ENCODE assay signal across 2 cellular contexts in the genomic region with DNA sequence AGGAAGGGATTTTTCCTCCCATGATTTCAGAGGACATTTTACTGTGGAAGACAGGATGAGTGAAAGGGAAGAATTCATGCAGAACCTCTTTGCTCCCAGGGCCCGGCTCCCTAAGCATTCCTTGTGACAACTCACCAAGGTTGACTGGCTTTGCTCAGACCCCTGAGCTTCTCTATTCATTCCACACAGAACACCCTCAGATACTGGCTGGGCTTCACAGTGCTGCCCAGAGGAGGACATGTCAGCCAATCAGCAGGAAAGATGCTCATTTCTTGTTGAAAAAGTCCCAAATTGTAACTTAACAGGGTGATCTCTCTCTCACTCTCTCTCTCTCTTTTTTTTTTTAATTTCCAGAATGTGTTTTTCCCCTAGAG.
TF ChIP-seq lines count a peak whose summit lies in the region.

No MANE protein-coding gene starts in this region.

TF ChIP-seq in HepG2, 621 proteins besides CTCF, POLR2A, EP300 and RAD21 (continued from another document):
- no peak for TF ChIP-seq NCOA2 (CRISPR knock-in tag; IDR thresholded peaks at IDR 0.05)
- TF ChIP-seq NFE2L1 (CRISPR knock-in tag; IDR thresholded peaks at IDR 0.05; ENCODE audit: borderline replicate concordance) = no peak
- TF ChIP-seq, protein P1, sequence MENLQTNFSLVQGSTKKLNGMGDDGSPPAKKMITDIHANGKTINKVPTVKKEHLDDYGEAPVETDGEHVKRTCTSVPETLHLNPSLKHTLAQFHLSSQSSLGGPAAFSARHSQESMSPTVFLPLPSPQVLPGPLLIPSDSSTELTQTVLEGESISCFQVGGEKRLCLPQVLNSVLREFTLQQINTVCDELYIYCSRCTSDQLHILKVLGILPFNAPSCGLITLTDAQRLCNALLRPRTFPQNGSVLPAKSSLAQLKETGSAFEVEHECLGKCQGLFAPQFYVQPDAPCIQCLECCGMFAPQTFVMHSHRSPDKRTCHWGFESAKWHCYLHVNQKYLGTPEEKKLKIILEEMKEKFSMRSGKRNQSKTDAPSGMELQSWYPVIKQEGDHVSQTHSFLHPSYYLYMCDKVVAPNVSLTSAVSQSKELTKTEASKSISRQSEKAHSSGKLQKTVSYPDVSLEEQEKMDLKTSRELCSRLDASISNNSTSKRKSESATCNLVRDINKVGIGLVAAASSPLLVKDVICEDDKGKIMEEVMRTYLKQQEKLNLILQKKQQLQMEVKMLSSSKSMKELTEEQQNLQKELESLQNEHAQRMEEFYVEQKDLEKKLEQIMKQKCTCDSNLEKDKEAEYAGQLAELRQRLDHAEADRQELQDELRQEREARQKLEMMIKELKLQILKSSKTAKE (CRISPR knock-in tag; IDR thresholded peaks at IDR 0.05; ENCODE audit: borderline replicate concordance) = no peak
- no peak for TF ChIP-seq STAT5B (CRISPR knock-in tag; IDR thresholded peaks at IDR 0.05)
- TF ChIP-seq, protein P2, sequence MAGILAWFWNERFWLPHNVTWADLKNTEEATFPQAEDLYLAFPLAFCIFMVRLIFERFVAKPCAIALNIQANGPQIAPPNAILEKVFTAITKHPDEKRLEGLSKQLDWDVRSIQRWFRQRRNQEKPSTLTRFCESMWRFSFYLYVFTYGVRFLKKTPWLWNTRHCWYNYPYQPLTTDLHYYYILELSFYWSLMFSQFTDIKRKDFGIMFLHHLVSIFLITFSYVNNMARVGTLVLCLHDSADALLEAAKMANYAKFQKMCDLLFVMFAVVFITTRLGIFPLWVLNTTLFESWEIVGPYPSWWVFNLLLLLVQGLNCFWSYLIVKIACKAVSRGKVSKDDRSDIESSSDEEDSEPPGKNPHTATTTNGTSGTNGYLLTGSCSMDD (CRISPR knock-in tag; IDR thresholded peaks at IDR 0.05) = no peak
- no peak for TF ChIP-seq FOXA3 (CRISPR knock-in tag; IDR thresholded peaks at IDR 0.05)
- no peak for TF ChIP-seq SIN3A (IDR thresholded peaks at IDR 0.05; ENCODE audit: borderline replicate concordance, low read depth, low read length)
- no peak for TF ChIP-seq KDM5B (CRISPR knock-in tag; IDR thresholded peaks at IDR 0.05; ENCODE audit: borderline replicate concordance)
- TF ChIP-seq JUNB (CRISPR knock-in tag; IDR thresholded peaks at IDR 0.05; ENCODE audit: borderline replicate concordance) = no peak
- TF ChIP-seq ZNF430 (CRISPR knock-in tag; IDR thresholded peaks at IDR 0.05) = no peak
- TF ChIP-seq, protein P3, sequence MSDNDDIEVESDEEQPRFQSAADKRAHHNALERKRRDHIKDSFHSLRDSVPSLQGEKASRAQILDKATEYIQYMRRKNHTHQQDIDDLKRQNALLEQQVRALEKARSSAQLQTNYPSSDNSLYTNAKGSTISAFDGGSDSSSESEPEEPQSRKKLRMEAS (IDR thresholded peaks at IDR 0.05) = no peak
- no peak for TF ChIP-seq ZNF230 (CRISPR knock-in tag; IDR thresholded peaks at IDR 0.05)
- TF ChIP-seq, protein P4, sequence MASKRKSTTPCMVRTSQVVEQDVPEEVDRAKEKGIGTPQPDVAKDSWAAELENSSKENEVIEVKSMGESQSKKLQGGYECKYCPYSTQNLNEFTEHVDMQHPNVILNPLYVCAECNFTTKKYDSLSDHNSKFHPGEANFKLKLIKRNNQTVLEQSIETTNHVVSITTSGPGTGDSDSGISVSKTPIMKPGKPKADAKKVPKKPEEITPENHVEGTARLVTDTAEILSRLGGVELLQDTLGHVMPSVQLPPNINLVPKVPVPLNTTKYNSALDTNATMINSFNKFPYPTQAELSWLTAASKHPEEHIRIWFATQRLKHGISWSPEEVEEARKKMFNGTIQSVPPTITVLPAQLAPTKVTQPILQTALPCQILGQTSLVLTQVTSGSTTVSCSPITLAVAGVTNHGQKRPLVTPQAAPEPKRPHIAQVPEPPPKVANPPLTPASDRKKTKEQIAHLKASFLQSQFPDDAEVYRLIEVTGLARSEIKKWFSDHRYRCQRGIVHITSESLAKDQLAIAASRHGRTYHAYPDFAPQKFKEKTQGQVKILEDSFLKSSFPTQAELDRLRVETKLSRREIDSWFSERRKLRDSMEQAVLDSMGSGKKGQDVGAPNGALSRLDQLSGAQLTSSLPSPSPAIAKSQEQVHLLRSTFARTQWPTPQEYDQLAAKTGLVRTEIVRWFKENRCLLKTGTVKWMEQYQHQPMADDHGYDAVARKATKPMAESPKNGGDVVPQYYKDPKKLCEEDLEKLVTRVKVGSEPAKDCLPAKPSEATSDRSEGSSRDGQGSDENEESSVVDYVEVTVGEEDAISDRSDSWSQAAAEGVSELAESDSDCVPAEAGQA (IDR thresholded peaks at IDR 0.05; ENCODE audit: low read depth) = no peak
- TF ChIP-seq, protein P4 (CRISPR knock-in tag; IDR thresholded peaks at IDR 0.05; ENCODE audit: borderline replicate concordance) = no peak
TF ChIP-seq in HepG2: peak in this region for 0.

TF ChIP-seq in GM12891, 5 proteins besides CTCF, POLR2A, EP300 and RAD21 (continued from another document):
- TF ChIP-seq PAX5 (IDR thresholded peaks at IDR 0.05; ENCODE audit: insufficient read depth, low read length, severe bottlenecking) (no peak), POU2F2 (IDR thresholded peaks at IDR 0.05; ENCODE audit: low read depth, low read length) (no peak), SPI1 (IDR thresholded peaks at IDR 0.05; ENCODE audit: low read depth, low read length) (no peak)
